Comparison of ENCODE assay signal across 15 cellular contexts in the genomic region with DNA sequence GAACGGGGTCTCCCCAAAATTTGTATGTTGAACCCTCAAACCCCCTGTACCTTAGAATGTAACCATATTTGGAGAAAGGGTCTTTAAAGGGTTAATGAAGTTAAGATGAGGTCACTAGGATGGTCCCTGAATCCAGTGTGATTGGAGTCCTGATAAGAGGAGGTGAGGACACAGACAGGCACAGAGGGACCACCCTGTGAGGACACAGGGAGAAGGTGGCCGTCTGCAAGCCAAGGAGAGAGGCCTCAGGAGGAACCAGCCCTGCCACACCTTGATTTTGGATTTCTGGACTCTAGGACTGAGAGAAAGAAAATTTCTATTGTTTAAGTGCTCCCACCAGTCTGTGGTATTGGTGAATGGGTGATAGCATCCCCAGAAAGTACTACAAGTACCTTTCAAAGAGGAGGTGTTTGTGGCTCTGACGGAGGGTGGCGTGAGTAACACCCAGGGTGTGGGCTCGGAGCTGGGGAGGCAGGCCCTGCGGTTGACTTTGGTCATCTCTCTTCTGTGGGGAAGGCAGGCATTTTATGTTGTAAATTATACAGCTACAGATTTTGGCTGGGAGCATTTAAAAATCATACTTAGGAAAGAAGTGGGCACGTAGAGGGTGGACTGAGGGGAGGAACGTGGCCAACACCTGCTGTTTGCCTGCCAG. TPM values are rescaled to one million over a fixed set of nuclear protein-coding genes. Genes with fewer than 3 reads are reported as not detected.
DNase-seq lines count a peak whose midpoint lies in the region; ATAC-seq and TF ChIP-seq lines count a peak whose summit lies in the region.
"Had no signal": no experiment of that assay in that cellular context is flagged by ENCODE, and none has a peak within 500 bp of the region (broad histone marks: within the 10 kb centered on the region; RNA-seq: fewer than 3 reads in every experiment).

No MANE protein-coding gene starts in this region.

- in situ Hi-C loops in transverse colon (cut with MboI; ENCODE audit: low pct_ligation_motif_present in 1 of 4, low pct_unique_long_range_greater_than_20kb in 1 of 4, low sequenced_read_pairs in 3 of 4): no loop called here

- no peaks in the 10 kb centered on the region for H3K36me3 Mint-ChIP-seq in activated naive CD8-positive, alpha-beta T cell treated with anti-CD3 and anti-CD28 coated beads, Interleukin-2, amount 10 ng/mL, durations not matched to agents 7 days and 5 days
- no peaks in the 10 kb centered on the region for H3K36me3 Mint-ChIP-seq in activated naive CD8-positive, alpha-beta T cell treated with anti-CD3 and anti-CD28 coated beads for 36 hours
- no peaks in the 10 kb centered on the region for H3K36me3 Mint-ChIP-seq in nephron progenitor cell (ENCODE audit: low read depth)
- no peaks in the 10 kb centered on the region for H3K36me3 Mint-ChIP-seq in activated naive CD4-positive, alpha-beta T cell treated with anti-CD3 and anti-CD28 coated beads, Interleukin-2, amount 10 ng/mL, durations not matched to agents 7 days and 5 days

- WGBS in esophagus squamous epithelium, 2 donors: 74 to 84% methylated on average over 8 of the region's 8 CpGs
- 71 to 81% methylated on average over 3 to 8 of the region's 8 CpGs for WGBS in transverse colon (ENCODE audit: low coverage in 1 of 2), 2 donors

- DNase-seq in activated naive CD8-positive, alpha-beta T cell treated with anti-CD3 and anti-CD28 coated beads, Interleukin-2, amount 10 ng/mL, durations not matched to agents 7 days and 5 days: peak; percentile 9
- no peak for DNase-seq in activated naive CD8-positive, alpha-beta T cell treated with anti-CD3 and anti-CD28 coated beads for 36 hours
- no peak for DNase-seq in esophagus squamous epithelium (lab: John Stamatoyannopoulos, UW)
- no peak for DNase-seq in nephron progenitor cell
- DNase-seq in transverse colon: peak; percentile 4
- no peak for DNase-seq in superior temporal gyrus (ENCODE audit: extremely low spot score)
- no peak for DNase-seq in activated naive CD4-positive, alpha-beta T cell treated with anti-CD3 and anti-CD28 coated beads, Interleukin-2, amount 10 ng/mL, durations not matched to agents 7 days and 5 days
- no peak for DNase-seq in NCI-H69 (lab: John Stamatoyannopoulos, UW)
- DNase-seq: activated CD4-positive, alpha-beta T cell treated with anti-CD3 and anti-CD28 coated beads for 48 hours; activated T-cell treated with anti-CD3 and anti-CD28 coated beads for 4 hours; stimulated activated naive CD4-positive, alpha-beta T cell had no signal

- TF ChIP-seq CTCF in esophagus squamous epithelium (IDR thresholded peaks at IDR 0.05) (no peak), nephron progenitor cell (IDR thresholded peaks at IDR 0.05) (no peak), transverse colon (IDR thresholded peaks at IDR 0.05) (no peak)

- ATAC-seq in activated naive CD8-positive, alpha-beta T cell treated with anti-CD3 and anti-CD28 coated beads, Interleukin-2, amount 10 ng/mL, durations not matched to agents 7 days and 5 days (ENCODE audit: low read depth): no peak
- ATAC-seq: A549 had no signal

- no peak overlapping the region for H3K4me3 Mint-ChIP-seq in activated naive CD8-positive, alpha-beta T cell treated with anti-CD3 and anti-CD28 coated beads, Interleukin-2, amount 10 ng/mL, durations not matched to agents 7 days and 5 days
- H3K4me3 Mint-ChIP-seq in activated naive CD8-positive, alpha-beta T cell treated with anti-CD3 and anti-CD28 coated beads for 36 hours: no peak overlapping the region
- no peak overlapping the region for H3K4me3 Mint-ChIP-seq in nephron progenitor cell
- H3K4me3 Mint-ChIP-seq in activated naive CD4-positive, alpha-beta T cell treated with anti-CD3 and anti-CD28 coated beads, Interleukin-2, amount 10 ng/mL, durations not matched to agents 7 days and 5 days: no peak overlapping the region
- H3K4me3 Mint-ChIP-seq: CD4-positive, alpha-beta T cell had no signal

- peaks cover 0 to 3% (median 0%) of the 10 kb centered on the region in 4 donors for H3K27me3 ChIP-seq in esophagus squamous epithelium
- peaks cover 5% of the 10 kb centered on the region for H3K27me3 ChIP-seq in transverse colon

- H3K27me3 Mint-ChIP-seq in activated naive CD8-positive, alpha-beta T cell treated with anti-CD3 and anti-CD28 coated beads, Interleukin-2, amount 10 ng/mL, durations not matched to agents 7 days and 5 days: peaks cover 3% of the 10 kb centered on the region
- no peaks in the 10 kb centered on the region for H3K27me3 Mint-ChIP-seq in activated naive CD8-positive, alpha-beta T cell treated with anti-CD3 and anti-CD28 coated beads for 36 hours
- H3K27me3 Mint-ChIP-seq in nephron progenitor cell (ENCODE audit: low read depth, poor library complexity): peaks cover 10% of the 10 kb centered on the region
- H3K27me3 Mint-ChIP-seq in activated naive CD4-positive, alpha-beta T cell treated with anti-CD3 and anti-CD28 coated beads, Interleukin-2, amount 10 ng/mL, durations not matched to agents 7 days and 5 days: peaks cover 21% of the 10 kb centered on the region
- H3K27me3 Mint-ChIP-seq: CD4-positive, alpha-beta T cell had no signal

- peaks cover 0 to 9% (median 3%) of the 10 kb centered on the region in 3 donors for H3K36me3 ChIP-seq in esophagus squamous epithelium
- H3K36me3 ChIP-seq in transverse colon: no peaks in the 10 kb centered on the region
- H3K36me3 ChIP-seq: HAP-1 had no signal

- H3K4me1 ChIP-seq in esophagus squamous epithelium (peaks cover 5 to 66% (median 56%) of the 10 kb centered on the region in 3 donors), transverse colon (peaks cover 30 to 50% (median 42%) of the 10 kb centered on the region in 4 donors)
- H3K4me1 ChIP-seq: HAP-1 had no signal

- no peak overlapping the region for H3K27ac Mint-ChIP-seq in activated naive CD8-positive, alpha-beta T cell treated with anti-CD3 and anti-CD28 coated beads, Interleukin-2, amount 10 ng/mL, durations not matched to agents 7 days and 5 days
- H3K27ac Mint-ChIP-seq in activated naive CD8-positive, alpha-beta T cell treated with anti-CD3 and anti-CD28 coated beads for 36 hours: no peak overlapping the region
- H3K27ac Mint-ChIP-seq in nephron progenitor cell: peak overlapping the region; percentile 6
- no peak overlapping the region for H3K27ac Mint-ChIP-seq in activated naive CD4-positive, alpha-beta T cell treated with anti-CD3 and anti-CD28 coated beads, Interleukin-2, amount 10 ng/mL, durations not matched to agents 7 days and 5 days
- H3K27ac Mint-ChIP-seq: CD4-positive, alpha-beta T cell had no signal

- no peak for TF ChIP-seq EP300 in transverse colon (IDR thresholded peaks at IDR 0.05; ENCODE audit: low read depth)

- H3K27ac ChIP-seq in esophagus squamous epithelium: peak overlapping the region; percentile 65 to 93 (median 88)
- peak overlapping the region; percentile 72 to 98 (median 94) for H3K27ac ChIP-seq in transverse colon
- H3K27ac ChIP-seq: A549 had no signal

- TF ChIP-seq POLR2A in esophagus squamous epithelium (IDR thresholded peaks at IDR 0.05): no peak
- no peak for TF ChIP-seq POLR2A in transverse colon (IDR thresholded peaks at IDR 0.05)

- H3K4me1 Mint-ChIP-seq in activated naive CD8-positive, alpha-beta T cell treated with anti-CD3 and anti-CD28 coated beads, Interleukin-2, amount 10 ng/mL, durations not matched to agents 7 days and 5 days: no peaks in the 10 kb centered on the region
- no peaks in the 10 kb centered on the region for H3K4me1 Mint-ChIP-seq in activated naive CD8-positive, alpha-beta T cell treated with anti-CD3 and anti-CD28 coated beads for 36 hours
- peaks cover 28% of the 10 kb centered on the region for H3K4me1 Mint-ChIP-seq in nephron progenitor cell
- no peaks in the 10 kb centered on the region for H3K4me1 Mint-ChIP-seq in activated naive CD4-positive, alpha-beta T cell treated with anti-CD3 and anti-CD28 coated beads, Interleukin-2, amount 10 ng/mL, durations not matched to agents 7 days and 5 days

- CTCF ChIA-PET in activated naive CD4-positive, alpha-beta T cell treated with anti-CD3 and anti-CD28 coated beads, Interleukin-2, amount 10 ng/mL, durations not matched to agents 7 days and 5 days (lab: Charles Lee): no interaction called here

- intact Hi-C loops in esophagus squamous epithelium (cut with DNase I) (no loop called here), transverse colon (cut with DNase I; ENCODE audit: low total_unique reads) (no loop called here)

- no peaks in the 10 kb centered on the region for H3K9me3 ChIP-seq in esophagus squamous epithelium
- H3K9me3 ChIP-seq in transverse colon: no peaks in the 10 kb centered on the region
- H3K9me3 ChIP-seq: A549, HAP-1 had no signal

- POLR2A ChIA-PET in activated naive CD8-positive, alpha-beta T cell treated with anti-CD3 and anti-CD28 coated beads, Interleukin-2, amount 10 ng/mL, durations not matched to agents 7 days and 5 days (lab: Charles Lee): no interaction called here

- H3K9me3 Mint-ChIP-seq in activated naive CD8-positive, alpha-beta T cell treated with anti-CD3 and anti-CD28 coated beads, Interleukin-2, amount 10 ng/mL, durations not matched to agents 7 days and 5 days: no peaks in the 10 kb centered on the region
- no peaks in the 10 kb centered on the region for H3K9me3 Mint-ChIP-seq in activated naive CD8-positive, alpha-beta T cell treated with anti-CD3 and anti-CD28 coated beads for 36 hours
- no peaks in the 10 kb centered on the region for H3K9me3 Mint-ChIP-seq in nephron progenitor cell
- no peaks in the 10 kb centered on the region for H3K9me3 Mint-ChIP-seq in activated naive CD4-positive, alpha-beta T cell treated with anti-CD3 and anti-CD28 coated beads, Interleukin-2, amount 10 ng/mL, durations not matched to agents 7 days and 5 days
- H3K9me3 Mint-ChIP-seq: CD4-positive, alpha-beta T cell had no signal

- H3K4me3 ChIP-seq in esophagus squamous epithelium (no peak overlapping the region), transverse colon (no peak overlapping the region)
- H3K4me3 ChIP-seq: A549, HAP-1, K562 had no signal

RNA-seq across cellular contexts. Expression of a gene that starts 13.8 kb away (rescaled TPM):
- not detected for total RNA-seq in activated naive CD8-positive, alpha-beta T cell treated with anti-CD3 and anti-CD28 coated beads, Interleukin-2, amount 10 ng/mL, durations not matched to agents 7 days and 5 days
- not detected for total RNA-seq in activated naive CD8-positive, alpha-beta T cell treated with anti-CD3 and anti-CD28 coated beads for 36 hours
- total RNA-seq in esophagus squamous epithelium (10 to 100 TPM in 1 of 4 donors, 1 to 10 TPM in 3; 1.3 to 14.3 (median 6.1) TPM), transverse colon (100 to 1,000 TPM in 1 of 4 donors, 10 to 100 TPM in 3; 17.9 to 119 (median 43.6) TPM)
- total RNA-seq: CD4-positive, alpha-beta T cell; K562 had no signal

RNA-seq across cellular contexts. Expression of a gene that starts 18.4 kb away (rescaled TPM):
- total RNA-seq in activated naive CD8-positive, alpha-beta T cell treated with anti-CD3 and anti-CD28 coated beads, Interleukin-2, amount 10 ng/mL, durations not matched to agents 7 days and 5 days: not detected
- not detected for total RNA-seq in activated naive CD8-positive, alpha-beta T cell treated with anti-CD3 and anti-CD28 coated beads for 36 hours
- not detected for total RNA-seq in esophagus squamous epithelium
- not detected for total RNA-seq in transverse colon
- total RNA-seq: CD4-positive, alpha-beta T cell; K562 had no signal

RNA-seq across cellular contexts. Expression of a gene that starts 49.5 kb away (rescaled TPM):
- total RNA-seq in activated naive CD8-positive, alpha-beta T cell treated with anti-CD3 and anti-CD28 coated beads, Interleukin-2, amount 10 ng/mL, durations not matched to agents 7 days and 5 days: 10 to 100 TPM; 21.4 to 22.1 TPM
- 10 to 100 TPM; 10.9 to 11.3 TPM for total RNA-seq in activated naive CD8-positive, alpha-beta T cell treated with anti-CD3 and anti-CD28 coated beads for 36 hours
- total RNA-seq in esophagus squamous epithelium (10 to 100 TPM in 2 of 4 donors, 1 to 10 TPM in 2; 7.9 to 12.0 (median 9.1) TPM), transverse colon (10 to 100 TPM; 16.8 to 25.4 (median 20.7) TPM)

Comparison
In these comparisons a context has a peak if more than half of its experiments do, and no peak if none do; other contexts are left out.
1. DNase-seq: peak in activated naive CD8-positive, alpha-beta T cell treated with anti-CD3 and anti-CD28 coated beads, Interleukin-2, amount 10 ng/mL, durations not matched to agents 7 days and 5 days (single experiment) and transverse colon (single experiment); none in activated naive CD8-positive, alpha-beta T cell treated with anti-CD3 and anti-CD28 coated beads for 36 hours (single experiment), esophagus squamous epithelium (single experiment), nephron progenitor cell (single experiment), superior temporal gyrus (single experiment), activated naive CD4-positive, alpha-beta T cell treated with anti-CD3 and anti-CD28 coated beads, Interleukin-2, amount 10 ng/mL, durations not matched to agents 7 days and 5 days (single experiment) and NCI-H69 (single experiment).